Comparison of ENCODE assay signal across 26 cellular contexts in the genomic region with DNA sequence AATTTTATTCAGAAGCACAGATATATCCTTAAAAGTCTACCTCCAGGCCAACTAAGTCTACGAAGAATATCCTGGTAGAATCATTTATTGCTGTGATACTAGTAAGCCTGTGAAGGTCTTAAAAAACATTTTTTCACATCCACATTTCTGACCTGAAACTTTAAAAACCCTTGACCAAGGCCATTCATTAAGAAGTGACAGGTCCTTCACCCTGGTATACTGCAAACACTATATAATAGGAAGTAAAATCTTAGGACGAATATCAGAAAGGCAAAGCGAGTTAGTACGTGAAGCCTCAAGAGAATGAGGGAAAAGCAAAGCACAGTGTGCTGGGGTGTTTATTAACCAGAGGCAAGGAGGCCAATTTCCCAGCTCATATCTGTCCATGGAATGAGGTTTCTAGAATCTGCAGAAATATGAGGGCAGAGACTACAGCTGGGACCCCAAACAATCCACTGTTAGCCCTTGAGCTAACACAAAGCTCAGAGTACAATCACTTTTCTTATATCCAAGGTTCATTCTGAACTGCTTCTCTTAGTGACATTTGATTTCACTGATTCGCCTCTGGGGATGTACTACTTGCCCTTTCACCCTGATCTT.
DNase-seq lines count a peak whose midpoint lies in the region; ATAC-seq and TF ChIP-seq lines count a peak whose summit lies in the region.
"Had no signal": no experiment of that assay in that cellular context is flagged by ENCODE, and none has a peak within 500 bp of the region (broad histone marks: within the 10 kb centered on the region; RNA-seq: fewer than 3 reads in every experiment).

No MANE protein-coding gene starts in this region.

- intact Hi-C loops in left lung (cut with DNase I) = no loop called here
- intact Hi-C loops in testis (cut with DNase I; ENCODE audit: low total_unique reads) = loop anchor here (10.0 kb wide), 1 partner anchor 128 kb away; a partner anchor contains a TSS

- H3K36me3 Mint-ChIP-seq in HFFc6 (ENCODE audit: low read depth) = no peaks in the 10 kb centered on the region; the same call in 1 of the 2 replicates
- peaks cover 7% of the 10 kb centered on the region for H3K36me3 Mint-ChIP-seq in activated T-helper 17 cell treated with anti-CD3 and anti-CD28 coated beads, Interleukin-2, amount 50 U/mL, for 72 hours (ENCODE audit: low read depth)

- no peak for TF ChIP-seq POLR2A in testis (IDR thresholded peaks at IDR 0.05)

- peaks cover 46% of the 10 kb centered on the region for H3K4me1 Mint-ChIP-seq in HFFc6 (ENCODE audit: low read depth)
- peaks cover 13% of the 10 kb centered on the region for H3K4me1 Mint-ChIP-seq in activated T-helper 17 cell treated with anti-CD3 and anti-CD28 coated beads, Interleukin-2, amount 50 U/mL, for 72 hours

- H3K4me1 ChIP-seq in left lung = peaks cover 3 to 37% of the 10 kb centered on the region in 2 donors
- peaks cover 6 to 30% (median 28%) of the 10 kb centered on the region in 5 donors for H3K4me1 ChIP-seq in subcutaneous abdominal adipose tissue (ENCODE audit: control insufficient read depth in 5 of 5, insufficient read depth in 5 of 5, low read length in 5 of 5)
- no peaks in the 10 kb centered on the region for H3K4me1 ChIP-seq in testis

- H3K4me3 ChIP-seq in left lung (no peak overlapping the region), subcutaneous abdominal adipose tissue (ENCODE audit: low read depth in 1 of 5, low read length in 5 of 5) (peak overlapping the region in 1 of 5 donors; percentile 17), testis (no peak overlapping the region)
- H3K4me3 ChIP-seq: adrenal gland, dorsolateral prefrontal cortex, K562, psoas muscle, smooth muscle cell had no signal

- 77% methylated on average over 5 of the region's 5 CpGs for WGBS in testis, 2 donors

- no peak overlapping the region; the same call in 1 of the 2 replicates for H3K27ac Mint-ChIP-seq in HFFc6
- H3K27ac Mint-ChIP-seq in activated T-helper 17 cell treated with anti-CD3 and anti-CD28 coated beads, Interleukin-2, amount 50 U/mL, for 72 hours = peak overlapping the region; percentile 11
- H3K27ac Mint-ChIP-seq: stimulated activated naive CD8-positive, alpha-beta T cell treated with anti-CD3 and anti-CD28 coated beads, Interleukin-15, Interleukin-2, amounts not matched to agents 100 ng/mL and 50 ng/mL, for 24 hours had no signal

- DNase-seq in HFFc6 (no peak), left lung (no peak), inferior parietal cortex (ENCODE audit: extremely low spot score) (no peak), testis (no peak), NCI-H187 (lab: John Stamatoyannopoulos, UW) (no peak)
- DNase-seq: activated CD4-positive, alpha-beta T cell treated with anti-CD3 and anti-CD28 coated beads, Interleukin-2, amount 50 U/mL, for 4 hours; activated gamma-delta T cell treated with Interleukin-2 at 50 U/mL for 16 hours; adrenal gland; Caco-2; dorsolateral prefrontal cortex; hypothalamus; kidney; NCI-H1930; psoas muscle; stimulated activated CD4-positive, alpha-beta T cell treated with anti-CD3 and anti-CD28 coated beads, Interleukin-2, amount 100 ng/mL, for 48 hours; trophoblast cell had no signal

- ATAC-seq in activated T-helper 17 cell treated with anti-CD3 and anti-CD28 coated beads, Interleukin-2, amount 50 U/mL, for 72 hours (replicated peaks) = no peak
- ATAC-seq in left lung (peak; percentile 31), HG02571 (IDR thresholded peaks at IDR 0.05; ENCODE audit: unreplicated experiment) (no peak)
- ATAC-seq: PC-3 had no signal

- no peak overlapping the region for H3K27ac ChIP-seq in left lung
- peak overlapping the region; percentile 37 for H3K27ac ChIP-seq in subcutaneous abdominal adipose tissue (ENCODE audit: low read depth, low read length)
- no peak overlapping the region for H3K27ac ChIP-seq in testis
- H3K27ac ChIP-seq: adrenal gland, epithelial cell of prostate, psoas muscle, VCaP had no signal

- peaks cover 4% of the 10 kb centered on the region; the same call in 1 of the 2 replicates for H3K9me3 Mint-ChIP-seq in HFFc6
- no peaks in the 10 kb centered on the region for H3K9me3 Mint-ChIP-seq in activated T-helper 17 cell treated with anti-CD3 and anti-CD28 coated beads, Interleukin-2, amount 50 U/mL, for 72 hours
- H3K9me3 Mint-ChIP-seq: neural crest cell; stimulated activated naive CD8-positive, alpha-beta T cell treated with anti-CD3 and anti-CD28 coated beads, Interleukin-15, Interleukin-2, amounts not matched to agents 100 ng/mL and 50 ng/mL, for 24 hours had no signal

- H3K9me3 ChIP-seq in left lung (peaks cover 0 to 9% of the 10 kb centered on the region in 2 donors), subcutaneous abdominal adipose tissue (ENCODE audit: control insufficient read depth in 5 of 5, low read length in 5 of 5) (no peaks in the 10 kb centered on the region), testis (no peaks in the 10 kb centered on the region)

- H3K27me3 Mint-ChIP-seq in HFFc6 (ENCODE audit: insufficient read depth) = no peaks in the 10 kb centered on the region
- H3K27me3 Mint-ChIP-seq in activated T-helper 17 cell treated with anti-CD3 and anti-CD28 coated beads, Interleukin-2, amount 50 U/mL, for 72 hours = no peaks in the 10 kb centered on the region
- H3K27me3 Mint-ChIP-seq: stimulated activated naive CD8-positive, alpha-beta T cell treated with anti-CD3 and anti-CD28 coated beads, Interleukin-15, Interleukin-2, amounts not matched to agents 100 ng/mL and 50 ng/mL, for 24 hours had no signal

- H3K36me3 ChIP-seq in left lung (no peaks in the 10 kb centered on the region), subcutaneous abdominal adipose tissue (ENCODE audit: control insufficient read depth in 5 of 5, insufficient read depth in 5 of 5, low read length in 5 of 5) (no peaks in the 10 kb centered on the region), testis (ENCODE audit: low read depth, missing control alignments) (no peaks in the 10 kb centered on the region)
- H3K36me3 ChIP-seq: adrenal gland had no signal

- peak; percentile 2; the same call in 1 of the 2 replicates for TF ChIP-seq CTCF in HFFc6 (IDR thresholded peaks at IDR 0.05)
- no peak for TF ChIP-seq CTCF in left lung (IDR thresholded peaks at IDR 0.05)
- TF ChIP-seq CTCF in testis (IDR thresholded peaks at IDR 0.05) = no peak

- H3K9ac ChIP-seq in subcutaneous abdominal adipose tissue (ENCODE audit: low read length in 5 of 5) = no peak overlapping the region

- no peaks in the 10 kb centered on the region for H3K27me3 ChIP-seq in left lung
- no peaks in the 10 kb centered on the region for H3K27me3 ChIP-seq in subcutaneous abdominal adipose tissue (ENCODE audit: control insufficient read depth in 5 of 5, insufficient read depth in 4 of 5, low read length in 5 of 5)
- H3K27me3 ChIP-seq in testis = no peaks in the 10 kb centered on the region
- H3K27me3 ChIP-seq: adrenal gland, dorsolateral prefrontal cortex had no signal

- no peak overlapping the region for H3K4me3 Mint-ChIP-seq in HFFc6
- no peak overlapping the region for H3K4me3 Mint-ChIP-seq in activated T-helper 17 cell treated with anti-CD3 and anti-CD28 coated beads, Interleukin-2, amount 50 U/mL, for 72 hours
- H3K4me3 Mint-ChIP-seq: neural crest cell; stimulated activated naive CD8-positive, alpha-beta T cell treated with anti-CD3 and anti-CD28 coated beads, Interleukin-15, Interleukin-2, amounts not matched to agents 100 ng/mL and 50 ng/mL, for 24 hours had no signal
